12 cellular contexts compared by ENCODE assay signal in the genomic region with DNA sequence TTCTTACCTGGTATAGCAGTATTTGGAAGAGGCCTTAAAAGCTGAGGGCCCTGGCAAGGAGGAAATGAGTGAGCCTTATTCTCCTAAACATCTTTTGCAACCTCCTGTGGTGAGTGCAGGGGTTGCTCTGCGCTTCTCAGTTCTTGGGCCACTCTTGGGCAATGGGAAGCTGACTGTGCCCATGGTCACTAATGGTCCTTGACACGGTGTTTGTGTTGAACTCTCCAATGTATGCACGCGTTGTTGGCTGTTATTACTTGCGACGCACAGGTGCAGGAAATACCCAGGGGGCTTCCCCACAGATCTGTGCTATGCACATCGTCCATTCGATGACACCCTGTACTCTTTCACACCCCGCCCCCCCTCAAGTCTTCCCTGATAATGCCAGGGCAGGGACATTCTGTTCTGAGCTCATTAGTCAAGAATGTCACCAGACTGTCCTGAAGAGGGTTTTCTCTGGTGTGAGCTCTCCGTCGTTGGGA.
A peak's percentile ranks its signal among the peaks of the same experiment; 100 is the strongest.
DNase-seq lines count a peak whose midpoint lies in the region; ATAC-seq and TF ChIP-seq lines count a peak whose summit lies in the region.
"Had no signal": no experiment of that assay in that cellular context is flagged by ENCODE, and none has a peak within 500 bp of the region (broad histone marks: within the 10 kb centered on the region; RNA-seq: fewer than 3 reads in every experiment).

No MANE protein-coding gene starts in this region.

- ATAC-seq in GM19452 (IDR thresholded peaks at IDR 0.05; ENCODE audit: unreplicated experiment) (peak; percentile 59), HG03139 (IDR thresholded peaks at IDR 0.05; ENCODE audit: unreplicated experiment) (peak; percentile 49)

- TF ChIP-seq CTCF in GM10266 (IDR thresholded peaks at IDR 0.05; ENCODE audit: control insufficient read depth, insufficient read depth, low read depth, missing control alignments) (peak; percentile 37), epithelial cell of proximal tubule (conservative IDR thresholded peaks at IDR 0.05; ENCODE audit: low read depth, low read length) (peak; percentile 49), coronary artery (IDR thresholded peaks at IDR 0.05) (no peak)

- H3K4me3 ChIP-seq in epithelial cell of proximal tubule (ENCODE audit: low read depth, low read length) (no peak overlapping the region), coronary artery (no peak overlapping the region)
- H3K4me3 ChIP-seq: heart right ventricle, suprapubic skin had no signal

- H3K27ac ChIP-seq in coronary artery, result no peak overlapping the region
- H3K27ac ChIP-seq: heart right ventricle, KMS-11, suprapubic skin had no signal

- DNase-seq in GM10266 (ENCODE audit: extremely low spot score), result peak; percentile 43
- no peak for DNase-seq in epithelial cell of proximal tubule (ENCODE audit: low read depth)
- DNase-seq in NCI-H2029 (lab: John Stamatoyannopoulos, UW), result no peak
- no peak for DNase-seq in coronary artery (ENCODE audit: low spot score)
- no peak for DNase-seq in stimulated activated CD4-positive, alpha-beta T cell treated with anti-CD3 and anti-CD28 coated beads, Interleukin-15, amount 100 ng/mL, for 24 hours
- DNase-seq in activated CD4-positive, CD25-positive, alpha-beta regulatory T cell (lab: John Stamatoyannopoulos, UW), result no peak
- DNase-seq: DMS 273 treated with DMSO at 0.1 percent for 48 hours, heart right ventricle had no signal
